In genomic region chr2:233583217-233583965, GRCh38 we compare ENCODE assay signal across 11 cellular contexts. TPM values are rescaled to one million over a fixed set of nuclear protein-coding genes. Genes with fewer than 3 reads are reported as not detected.
A peak's percentile ranks its signal among the peaks of the same experiment; 100 is the strongest.
DNase-seq lines count a peak whose midpoint lies in the region; ATAC-seq, FAIRE-seq and TF ChIP-seq lines count a peak whose summit lies in the region.
"Not testable (repeated sequence)": the region's sequence is repeated elsewhere in the genome, so short reads cannot be mapped to it uniquely, and the experiment has no call there.
"Had no signal": no experiment of that assay in that cellular context is flagged by ENCODE, and none has a peak within 500 bp of the region (broad histone marks: within the 10 kb centered on the region; RNA-seq: fewer than 3 reads in every experiment).

No MANE protein-coding gene starts in this region.

- H3K36me3 ChIP-seq in ES-I3 (ENCODE audit: insufficient read depth, low read length); Karpas-422 (ENCODE audit: insufficient read depth, low read length); H1 (ENCODE audit: control insufficient read depth in 2 of 4, insufficient read depth in 4 of 4, low read length in 3 of 4); iPS-15b (ENCODE audit: control insufficient read depth, insufficient read depth, low read length): not testable (repeated sequence)

- not testable (repeated sequence) for TF ChIP-seq RAD21 in H1 (IDR thresholded peaks at IDR 0.05 in 1 of 2, conservative IDR thresholded peaks at IDR 0.05 in 1 of 2; ENCODE audit: low read depth in 2 of 2, low read length in 2 of 2)

- 0 out of 2 replicates have a peak overlapping the region, but pooled peaks have one; percentile 39 for H2BK5ac ChIP-seq in H1 (ENCODE audit: low read depth, low read length)

- H2AK5ac ChIP-seq in H1 (ENCODE audit: low read depth, low read length), result not testable (repeated sequence)

- not testable (repeated sequence) for H3K79me2 ChIP-seq in Karpas-422 (ENCODE audit: low read length); H1 (ENCODE audit: control insufficient read depth in 1 of 2, insufficient read depth in 2 of 2, low read length in 2 of 2)

- H3K14ac ChIP-seq in H1 (ENCODE audit: insufficient read length), result not testable (repeated sequence)

- not testable (repeated sequence) for H2BK120ac ChIP-seq in H1 (replicated peaks; ENCODE audit: low read depth, low read length)

- not testable (repeated sequence) for H2BK15ac ChIP-seq in H1 (ENCODE audit: low read length)

- not testable (repeated sequence) for H3K79me1 ChIP-seq in H1 (ENCODE audit: low read depth, low read length)

- H3K4me3 Mint-ChIP-seq in activated CD4-positive, alpha-beta memory T cell treated with anti-CD3 and anti-CD28 coated beads for 36 hours, result peak overlapping the region; percentile 12
- peak overlapping the region; percentile 4 for H3K4me3 Mint-ChIP-seq in natural killer cell treated with Interleukin-12 subunit alpha and Interleukin-12 subunit beta and Interleukin-15 and Interleukin-18, amount 100 ng/mL, for 72 hours
- H3K4me3 Mint-ChIP-seq in stimulated activated naive CD8-positive, alpha-beta T cell treated with anti-CD3 and anti-CD28 coated beads, Interleukin-15, amount 100 ng/mL, for 72 hours, result peak overlapping the region; percentile 37 to 71

- peaks cover 21% of the 10 kb centered on the region for H3K27me3 Mint-ChIP-seq in activated CD4-positive, alpha-beta memory T cell treated with anti-CD3 and anti-CD28 coated beads for 36 hours
- H3K27me3 Mint-ChIP-seq in natural killer cell treated with Interleukin-12 subunit alpha and Interleukin-12 subunit beta and Interleukin-15 and Interleukin-18, amount 100 ng/mL, for 72 hours, result peaks cover 19 to 23% of the 10 kb centered on the region in 2 donors
- peaks cover 20% of the 10 kb centered on the region for H3K27me3 Mint-ChIP-seq in stimulated activated naive CD8-positive, alpha-beta T cell treated with anti-CD3 and anti-CD28 coated beads, Interleukin-15, amount 100 ng/mL, for 72 hours

- H3K4me2 ChIP-seq in Karpas-422 (ENCODE audit: low read depth, low read length, poor library complexity, severe bottlenecking) (peak overlapping the region; percentile 67), H1 (ENCODE audit: insufficient read depth in 1 of 2, low read depth in 2 of 2, low read length in 2 of 2) (peak overlapping the region in 1 of 2 experiments; percentile 47; a peak in 2 of 4 replicates)

- H2BK20ac ChIP-seq in H1 (ENCODE audit: low read length), result not testable (repeated sequence)

- WGBS in H1 (ENCODE audit: extremely low coverage in 1 of 2, insufficient coverage in 1 of 2, insufficient read length in 1 of 2, insufficient replicate concordance in 2 of 2, low coverage in 1 of 2, low lambda C conversion rate in 2 of 2, missing lambda C conversion rate in 1 of 2), 2 experiments, result 83% methylated on average over 32 of the region's 35 CpGs; no CpG with 5 or more reads in 1 of the 2 experiments

- ATAC-seq in natural killer cell treated with Interleukin-12 subunit alpha and Interleukin-12 subunit beta and Interleukin-15 and Interleukin-18, amount 100 ng/mL, for 72 hours; stimulated activated naive CD8-positive, alpha-beta T cell treated with anti-CD3 and anti-CD28 coated beads, Interleukin-15, amount 100 ng/mL, for 72 hours: not testable (repeated sequence)

- H3K4me3 ChIP-seq in Karpas-422 (ENCODE audit: low read length), result peak overlapping the region; percentile 62
- peak overlapping the region in 1 of 4 experiments; percentile 33; a peak in 2 of 8 replicates for H3K4me3 ChIP-seq in H1 (ENCODE audit: extremely low read depth in 1 of 4, insufficient read depth in 2 of 4, low read depth in 3 of 4, low read length in 4 of 4)
- H3K4me3 ChIP-seq in iPS-15b (ENCODE audit: low read depth, low read length), result peak overlapping the region; percentile 52

- not testable (repeated sequence) for H3K36me3 Mint-ChIP-seq in activated CD4-positive, alpha-beta memory T cell treated with anti-CD3 and anti-CD28 coated beads for 36 hours; natural killer cell treated with Interleukin-12 subunit alpha and Interleukin-12 subunit beta and Interleukin-15 and Interleukin-18, amount 100 ng/mL, for 72 hours

- FAIRE-seq in H1 (lab: Jason Lieb, UNC), result not testable (repeated sequence)

- H3K9me3 ChIP-seq in ES-I3 (ENCODE audit: control insufficient read depth, insufficient read depth, low read length); Karpas-422 (ENCODE audit: low read length); H1 (ENCODE audit: insufficient read depth in 2 of 2, low read depth in 1 of 2, low read length in 1 of 2); iPS-15b (ENCODE audit: control insufficient read depth, insufficient read depth, low read length): not testable (repeated sequence)

- H4K8ac ChIP-seq in H1 (ENCODE audit: extremely low read depth, insufficient read depth, low read length), result peak overlapping the region; percentile 85; the same call in 1 of the 2 replicates

- 0 out of 2 replicates have a peak overlapping the region, but pooled peaks have one; percentile 36 for H2AFZ ChIP-seq in Karpas-422 (ENCODE audit: low read length)
- H2AFZ ChIP-seq in H1 (ENCODE audit: low read length), result 0 out of 2 replicates have a peak overlapping the region, but pooled peaks have one; percentile 70

- TF ChIP-seq POLR2A in H1 (IDR thresholded peaks at IDR 0.05; ENCODE audit: control extremely low read depth in 1 of 2, low read depth in 2 of 2, low read length in 2 of 2), result not testable (repeated sequence)

- CTCF ChIA-PET in activated CD4-positive, alpha-beta memory T cell treated with anti-CD3 and anti-CD28 coated beads for 36 hours (lab: Charles Lee); H1 (lab: Charles Lee; ENCODE audit: partially characterized antibody): not testable (repeated sequence)

- DNase-seq in Karpas-422, result peak; percentile 68
- not testable (repeated sequence) for DNase-seq in activated CD4-positive, alpha-beta memory T cell treated with anti-CD3 and anti-CD28 coated beads for 36 hours; natural killer cell treated with Interleukin-12 subunit alpha and Interleukin-12 subunit beta and Interleukin-15 and Interleukin-18, amount 100 ng/mL, for 72 hours (ENCODE audit: low spot score); stimulated activated naive CD8-positive, alpha-beta T cell treated with anti-CD3 and anti-CD28 coated beads, Interleukin-15, amount 100 ng/mL, for 72 hours
- DNase-seq in H1 (ENCODE audit: low read depth in 1 of 2, low spot score in 2 of 2), result peak in 1 of 2 experiments; percentile 67

- intact Hi-C loops in activated CD4-positive, alpha-beta memory T cell treated with anti-CD3 and anti-CD28 coated beads for 36 hours (cut with micrococcal nuclease), result not testable (repeated sequence)

- not testable (repeated sequence) for H3K9me3 Mint-ChIP-seq in activated CD4-positive, alpha-beta memory T cell treated with anti-CD3 and anti-CD28 coated beads for 36 hours; natural killer cell treated with Interleukin-12 subunit alpha and Interleukin-12 subunit beta and Interleukin-15 and Interleukin-18, amount 100 ng/mL, for 72 hours; stimulated activated naive CD8-positive, alpha-beta T cell treated with anti-CD3 and anti-CD28 coated beads, Interleukin-15, amount 100 ng/mL, for 72 hours

- not testable (repeated sequence) for H3K23ac ChIP-seq in H1 (ENCODE audit: insufficient read length)

- not testable (repeated sequence) for H3K18ac ChIP-seq in H1 (ENCODE audit: extremely low read depth, low read length)

- not testable (repeated sequence) for H4K20me1 ChIP-seq in Karpas-422 (ENCODE audit: insufficient read depth, low read depth, low read length); H1 (replicated peaks in 1 of 2; ENCODE audit: control insufficient read depth in 1 of 2, insufficient read depth in 2 of 2, low read length in 2 of 2)

- not testable (repeated sequence) for H4K5ac ChIP-seq in H1 (ENCODE audit: insufficient read length, low read depth, low read length)

- H3K4me1 ChIP-seq in ES-I3 (ENCODE audit: insufficient read depth, low read length); Karpas-422 (ENCODE audit: low read length); H1 (replicated peaks in 1 of 4; ENCODE audit: control insufficient read depth in 3 of 4, insufficient read depth in 4 of 4, low read length in 3 of 4); iPS-15b (ENCODE audit: control insufficient read depth, insufficient read depth, low read length): not testable (repeated sequence)

- H3K4ac ChIP-seq in H1 (replicated peaks; ENCODE audit: insufficient read length, low read depth, low read length), result not testable (repeated sequence)

- H2BK12ac ChIP-seq in H1 (ENCODE audit: low read depth, low read length), result not testable (repeated sequence)

- H3K56ac ChIP-seq in H1 (replicated peaks; ENCODE audit: insufficient read length, low read depth, low read length), result not testable (repeated sequence)

- peak overlapping the region; percentile 55; the same call in 1 of the 2 replicates for H3K9ac ChIP-seq in ES-I3 (ENCODE audit: low read depth, low read length)
- H3K9ac ChIP-seq in Karpas-422 (ENCODE audit: low read length), result peak overlapping the region; percentile 58
- not testable (repeated sequence) for H3K9ac ChIP-seq in H1 (replicated peaks in 1 of 4; ENCODE audit: extremely low read depth in 1 of 4, low read depth in 3 of 4, low read length in 3 of 4)
- peak overlapping the region; percentile 73 for H3K9ac ChIP-seq in iPS-15b (ENCODE audit: low read depth, low read length)

- H3K23me2 ChIP-seq in H1 (ENCODE audit: low read depth, low read length), result not testable (repeated sequence)

- POLR2A ChIA-PET in activated CD4-positive, alpha-beta memory T cell treated with anti-CD3 and anti-CD28 coated beads for 36 hours (lab: Charles Lee), result not testable (repeated sequence)
- POLR2A ChIA-PET in H1 (lab: Charles Lee; ENCODE audit: partially characterized antibody), result interaction anchor here (1.1 to 2.8 kb wide), 5 partner anchors 10 to 249 kb away, joined by 3 to 10 read pairs (median 3); partner anchors contain the start of gene USP40

- H3K27ac ChIP-seq in Karpas-422 (ENCODE audit: low read length); H1 (ENCODE audit: low read depth, low read length): not testable (repeated sequence)

- TF ChIP-seq CTCF in H1 (IDR thresholded peaks at IDR 0.05; ENCODE audit: control extremely low read depth in 1 of 3, insufficient read depth in 1 of 3, low read depth in 1 of 3, low read length in 3 of 3), result not testable (repeated sequence)

- not testable (repeated sequence) for H3K9me2 ChIP-seq in Karpas-422 (replicated peaks; ENCODE audit: insufficient read depth, low read length)

- H3K27ac Mint-ChIP-seq in activated CD4-positive, alpha-beta memory T cell treated with anti-CD3 and anti-CD28 coated beads for 36 hours; natural killer cell treated with Interleukin-12 subunit alpha and Interleukin-12 subunit beta and Interleukin-15 and Interleukin-18, amount 100 ng/mL, for 72 hours; stimulated activated naive CD8-positive, alpha-beta T cell treated with anti-CD3 and anti-CD28 coated beads, Interleukin-15, amount 100 ng/mL, for 72 hours: not testable (repeated sequence)

- H3K4me1 Mint-ChIP-seq in activated CD4-positive, alpha-beta memory T cell treated with anti-CD3 and anti-CD28 coated beads for 36 hours (ENCODE audit: low read depth); natural killer cell treated with Interleukin-12 subunit alpha and Interleukin-12 subunit beta and Interleukin-15 and Interleukin-18, amount 100 ng/mL, for 72 hours (ENCODE audit: low read depth in 2 of 2); stimulated activated naive CD8-positive, alpha-beta T cell treated with anti-CD3 and anti-CD28 coated beads, Interleukin-15, amount 100 ng/mL, for 72 hours: not testable (repeated sequence)

- not testable (repeated sequence) for H4K91ac ChIP-seq in H1 (replicated peaks; ENCODE audit: insufficient read length, low read length)

- not testable (repeated sequence) for H3K27me3 ChIP-seq in Karpas-422 (ENCODE audit: low read length); H1 (replicated peaks in 1 of 4; ENCODE audit: control insufficient read depth in 3 of 4, extremely low read depth in 1 of 4, insufficient read depth in 3 of 4, low read length in 3 of 4); iPS-15b (ENCODE audit: control insufficient read depth, insufficient read depth, low read length)

- not testable (repeated sequence) for TF ChIP-seq EP300 in H1 (IDR thresholded peaks at IDR 0.05; ENCODE audit: borderline replicate concordance in 1 of 2, low read depth in 2 of 2, low read length in 2 of 2)

RNA-seq across cellular contexts. Expression of gene USP40, which starts 16.8 kb away (rescaled TPM):
- 7.9 and 9.5 TPM in 2 replicates for total RNA-seq in Karpas-422 (2014; rRNA removed; shearing (Covaris generic); ENCODE audit: low replicate concordance)
- total RNA-seq in activated CD4-positive, alpha-beta memory T cell treated with anti-CD3 and anti-CD28 coated beads for 36 hours, result 10 to 100 TPM; 19.3 to 21.5 TPM
- 12.0 and 12.9 TPM in 2 replicates for total RNA-seq in H1 (2021; fragmentation: NEBNext Ultra II Directional; extraction: Animal tissue kit (Norgen Biotek cat#: 25700))
- 15.7 and 17.4 TPM in 2 replicates for polyA plus RNA-seq in H1 (2011; rRNA removed)
- polyA plus RNA-seq in H1 (2011; cell fraction: cytosol; rRNA removed), result 13.0 TPM
- 37.2 TPM for polyA plus RNA-seq in H1 (2011; cell fraction: nucleus; rRNA removed)
- 7.4 to 9.8 TPM (median 8.0 TPM) in 4 replicates for polyA plus RNA-seq in H1 (2012, experiment 1 of 2)
- polyA plus RNA-seq in H1 (2012, experiment 2 of 2), result 2.0 TPM
- 10.4 TPM for polyA plus RNA-seq in H1 (2013, experiment 1 of 2)
- polyA plus RNA-seq in H1 (2013, experiment 2 of 2), result 10.8 TPM
- polyA minus RNA-seq in H1 (2011; rRNA and poly(A)+ RNA removed), result 18.7 and 23.0 TPM in 2 replicates
- polyA minus RNA-seq in H1 (2011; cell fraction: cytosol; rRNA and poly(A)+ RNA removed), result 6.2 TPM
- polyA minus RNA-seq in H1 (2011; cell fraction: nucleus; rRNA and poly(A)+ RNA removed), result 19.0 TPM
- 10 to 100 TPM; 20.6 to 23.3 TPM for total RNA-seq in natural killer cell treated with Interleukin-12 subunit alpha and Interleukin-12 subunit beta and Interleukin-15 and Interleukin-18, amount 100 ng/mL, for 72 hours

RNA-seq across cellular contexts. Expression of gene UGT1A8, which starts 34.0 kb away (rescaled TPM):
- 0.18 TPM in 1 of 2 replicates, not detected in the other for total RNA-seq in Karpas-422 (2014; rRNA removed; shearing (Covaris generic); ENCODE audit: low replicate concordance)
- not detected for total RNA-seq in activated CD4-positive, alpha-beta memory T cell treated with anti-CD3 and anti-CD28 coated beads for 36 hours
- not detected in 2 replicates for total RNA-seq in H1 (2021; fragmentation: NEBNext Ultra II Directional; extraction: Animal tissue kit (Norgen Biotek cat#: 25700))
- 0.03 TPM in 1 of 2 replicates, not detected in the other for polyA plus RNA-seq in H1 (2011; rRNA removed)
- polyA plus RNA-seq in H1 (2011; cell fraction: cytosol; rRNA removed), result not detected
- polyA plus RNA-seq in H1 (2011; cell fraction: nucleus; rRNA removed), result 0.06 TPM
- polyA plus RNA-seq in H1 (2012, experiment 1 of 2), result not detected in 4 replicates
- not detected for polyA plus RNA-seq in H1 (2012, experiment 2 of 2)
- polyA plus RNA-seq in H1 (2013, experiment 1 of 2), result not detected
- not detected for polyA plus RNA-seq in H1 (2013, experiment 2 of 2)
- not detected in 2 replicates for polyA minus RNA-seq in H1 (2011; rRNA and poly(A)+ RNA removed)
- polyA minus RNA-seq in H1 (2011; cell fraction: cytosol; rRNA and poly(A)+ RNA removed), result not detected
- polyA minus RNA-seq in H1 (2011; cell fraction: nucleus; rRNA and poly(A)+ RNA removed), result 0.40 TPM
- total RNA-seq in natural killer cell treated with Interleukin-12 subunit alpha and Interleukin-12 subunit beta and Interleukin-15 and Interleukin-18, amount 100 ng/mL, for 72 hours, result not detected
- total RNA-seq: CD8-positive, alpha-beta T cell; H4; PC-3 had no signal
- polyA plus RNA-seq: SK-N-SH had no signal

RNA-seq across cellular contexts. Expression of gene UGT1A10, which starts 52.9 kb away (rescaled TPM):
- 0.11 and 0.14 TPM in 2 replicates for total RNA-seq in Karpas-422 (2014; rRNA removed; shearing (Covaris generic); ENCODE audit: low replicate concordance)
- total RNA-seq in activated CD4-positive, alpha-beta memory T cell treated with anti-CD3 and anti-CD28 coated beads for 36 hours, result not detected
- not detected in 2 replicates for total RNA-seq in H1 (2021; fragmentation: NEBNext Ultra II Directional; extraction: Animal tissue kit (Norgen Biotek cat#: 25700))
- polyA plus RNA-seq in H1 (2011; rRNA removed), result not detected in 2 replicates
- polyA plus RNA-seq in H1 (2011; cell fraction: cytosol; rRNA removed), result 0.04 TPM
- polyA plus RNA-seq in H1 (2011; cell fraction: nucleus; rRNA removed), result not detected
- not detected in 4 replicates for polyA plus RNA-seq in H1 (2012, experiment 1 of 2)
- polyA plus RNA-seq in H1 (2012, experiment 2 of 2), result not detected
- polyA plus RNA-seq in H1 (2013, experiment 1 of 2), result not detected
- not detected for polyA plus RNA-seq in H1 (2013, experiment 2 of 2)
- 0.32 TPM in 1 of 2 replicates, not detected in the other for polyA minus RNA-seq in H1 (2011; rRNA and poly(A)+ RNA removed)
- polyA minus RNA-seq in H1 (2011; cell fraction: cytosol; rRNA and poly(A)+ RNA removed), result not detected
- 0.90 TPM for polyA minus RNA-seq in H1 (2011; cell fraction: nucleus; rRNA and poly(A)+ RNA removed)
- not detected for total RNA-seq in natural killer cell treated with Interleukin-12 subunit alpha and Interleukin-12 subunit beta and Interleukin-15 and Interleukin-18, amount 100 ng/mL, for 72 hours
- total RNA-seq: CD8-positive, alpha-beta T cell; H4; PC-3 had no signal
- polyA plus RNA-seq: SK-N-SH had no signal

Comparison
In these comparisons a context has a peak if more than half of its experiments do, and no peak if none do; other contexts are left out.
1. H3K4me3 Mint-ChIP-seq: peak in every context shown above with its lines; median percentile 54 in stimulated activated naive CD8-positive, alpha-beta T cell treated with anti-CD3 and anti-CD28 coated beads, Interleukin-15, amount 100 ng/mL, for 72 hours; 12 in activated CD4-positive, alpha-beta memory T cell treated with anti-CD3 and anti-CD28 coated beads for 36 hours; 4 in natural killer cell treated with Interleukin-12 subunit alpha and Interleukin-12 subunit beta and Interleukin-15 and Interleukin-18, amount 100 ng/mL, for 72 hours.